ENCODE assay signal across 9 cellular contexts in the genomic region with DNA sequence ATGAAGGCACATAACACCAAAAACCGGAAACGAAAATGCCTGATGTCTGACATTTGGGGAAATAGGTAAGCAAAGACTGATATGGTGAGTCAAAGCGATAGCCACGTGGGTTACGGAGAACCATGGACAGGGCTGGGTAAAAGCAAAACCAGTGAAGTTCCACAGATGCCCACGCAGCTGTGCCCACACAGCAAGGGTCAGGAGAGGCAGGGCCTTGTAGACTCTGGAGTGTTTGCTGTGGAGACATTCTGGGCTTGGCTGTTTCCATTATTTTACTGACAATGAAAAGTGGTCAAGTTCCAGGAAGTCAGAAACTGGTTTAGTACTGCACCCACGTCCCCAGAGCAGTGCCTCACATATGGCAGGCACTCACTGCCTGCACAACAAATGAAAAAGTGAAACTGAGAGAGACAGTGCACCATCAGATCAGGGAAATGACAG.
DNase-seq lines count a peak whose midpoint lies in the region; ATAC-seq and TF ChIP-seq lines count a peak whose summit lies in the region.
"Had no signal": no experiment of that assay in that cellular context is flagged by ENCODE, and none has a peak within 500 bp of the region (broad histone marks: within the 10 kb centered on the region; RNA-seq: fewer than 3 reads in every experiment).

No MANE protein-coding gene starts in this region.

- no peak overlapping the region for H3K4me3 ChIP-seq in mucosa of descending colon
- H3K4me3 ChIP-seq: pancreas had no signal

- DNase-seq in mucosa of descending colon (no peak), mesenteric fat pad (ENCODE audit: low spot score) (no peak), NCI-H2227 (lab: John Stamatoyannopoulos, UW; ENCODE audit: unreplicated experiment) (no peak), ACHN (no peak), inferior parietal cortex (ENCODE audit: extremely low spot score) (no peak)
- DNase-seq: pancreas had no signal

- no peaks in the 10 kb centered on the region for H3K36me3 ChIP-seq in mucosa of descending colon (ENCODE audit: low read depth)

- in situ Hi-C loops in ACHN (cut with HindIII; ENCODE audit: low pct_ligation_motif_present, low pct_unique_long_range_greater_than_20kb, low sequenced_read_pairs), result no loop called here

- ATAC-seq in GM18511 (IDR thresholded peaks at IDR 0.05; ENCODE audit: unreplicated experiment), result peak; percentile 89
- ATAC-seq in GM21515 (IDR thresholded peaks at IDR 0.05; ENCODE audit: unreplicated experiment), result peak; percentile 73
- peak; percentile 82 for ATAC-seq in HG03520 (IDR thresholded peaks at IDR 0.05; ENCODE audit: unreplicated experiment)
- ATAC-seq in mucosa of descending colon, result peak; percentile 31
- ATAC-seq: pancreas had no signal

- no peak for TF ChIP-seq CTCF in mucosa of descending colon (IDR thresholded peaks at IDR 0.05)

- H3K4me1 ChIP-seq in mucosa of descending colon (ENCODE audit: low read depth), result no peaks in the 10 kb centered on the region
- H3K4me1 ChIP-seq: pancreas had no signal

- intact Hi-C loops in mucosa of descending colon (cut with DNase I, micrococcal nuclease), result no loop called here

- H3K9me3 ChIP-seq in mucosa of descending colon, result no peaks in the 10 kb centered on the region
- H3K9me3 ChIP-seq: pancreas had no signal

Comparison
In these comparisons a context has a peak if more than half of its experiments do, and no peak if none do; other contexts are left out.
1. ATAC-seq: peak in every context shown above with its lines; median percentile 89 in GM18511; 82 in HG03520; 73 in GM21515; 31 in mucosa of descending colon.